In the genomic region with DNA sequence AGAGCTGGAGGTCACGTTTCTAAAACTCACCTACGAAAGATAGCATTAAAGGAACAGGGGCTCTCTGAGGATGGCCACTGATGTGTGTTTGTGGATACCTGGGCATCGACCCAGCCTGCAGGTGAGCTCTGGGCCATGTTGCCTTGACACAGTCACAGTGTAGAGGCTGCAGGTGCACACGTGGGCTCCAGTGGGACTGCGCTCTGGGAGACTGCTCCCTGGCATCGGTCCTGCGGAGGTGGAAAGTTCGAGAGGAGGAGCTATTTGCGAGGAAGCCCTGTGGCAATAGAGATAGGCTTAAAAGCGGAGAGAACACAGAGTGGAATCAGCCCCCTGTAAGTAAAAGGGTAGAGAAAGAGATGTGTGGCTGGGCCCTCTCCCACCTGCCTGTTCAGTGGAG, we compare ENCODE assay signal across 11 cellular contexts.
"Had no signal": no experiment of that assay in that cellular context is flagged by ENCODE, and none has a peak within 500 bp of the region (broad histone marks: within the 10 kb centered on the region; RNA-seq: fewer than 3 reads in every experiment).

No MANE protein-coding gene starts in this region.

- H3K9ac ChIP-seq: neural progenitor cell, parathyroid adenoma had no signal

- H3K4me3 Mint-ChIP-seq: neural progenitor cell; stimulated activated memory B cell treated with anti-CD40 and anti-IgM and Interleukin-4, amounts not matched to agents 10 μg/mL and 1 μg/mL and 100 μg/mL, for 72 hours had no signal

- H3K9me3 ChIP-seq: heart right ventricle, tibial nerve had no signal

- ATAC-seq: stimulated activated memory B cell treated with anti-CD40 and anti-IgM and Interleukin-4, amounts not matched to agents 10 μg/mL and 1 μg/mL and 100 μg/mL, for 72 hours had no signal

- H2AFZ ChIP-seq: neural progenitor cell, parathyroid adenoma had no signal

- H3K27me3 ChIP-seq: cardiac muscle cell, heart right ventricle, neural progenitor cell, tibial nerve had no signal

- DNase-seq: activated gamma-delta T cell; activated T-cell treated with anti-CD3 and anti-CD28 coated beads, Interleukin-2, amount 50 U/mL, for 1 hour; heart right ventricle had no signal

- H3K27me3 Mint-ChIP-seq: stimulated activated memory B cell treated with anti-CD40 and anti-IgM and Interleukin-4, amounts not matched to agents 10 μg/mL and 1 μg/mL and 100 μg/mL, for 72 hours had no signal

- FAIRE-seq: astrocyte, colon, frontal cortex had no signal

- H3K79me2 ChIP-seq: parathyroid adenoma had no signal

- H3K27ac ChIP-seq: cardiac muscle cell, heart right ventricle, neural progenitor cell, parathyroid adenoma, tibial nerve had no signal

- H3K27ac Mint-ChIP-seq: neural progenitor cell; stimulated activated memory B cell treated with anti-CD40 and anti-IgM and Interleukin-4, amounts not matched to agents 10 μg/mL and 1 μg/mL and 100 μg/mL, for 72 hours had no signal

- H3K4me3 ChIP-seq: cardiac muscle cell, heart right ventricle, neural progenitor cell, tibial nerve had no signal

- H3K9me3 Mint-ChIP-seq: neural progenitor cell; stimulated activated memory B cell treated with anti-CD40 and anti-IgM and Interleukin-4, amounts not matched to agents 10 μg/mL and 1 μg/mL and 100 μg/mL, for 72 hours had no signal

- H3K36me3 ChIP-seq: neural progenitor cell had no signal

- H3K4me1 ChIP-seq: heart right ventricle, neural progenitor cell, parathyroid adenoma, tibial nerve had no signal

- H3K4me2 ChIP-seq: neural progenitor cell had no signal
